ENCODE assay signal across 1 cellular context in genomic region chr16:85626191-85626951, GRCh38.
TF ChIP-seq lines count a peak whose summit lies in the region.

No MANE protein-coding gene starts in this region.

TF ChIP-seq in SK-N-SH, 30 proteins besides CTCF, POLR2A, EP300 and RAD21 (continued from another document):
- TF ChIP-seq FOSL2 (IDR thresholded peaks at IDR 0.05; ENCODE audit: borderline replicate concordance, low read depth) (no peak), USF1 (IDR thresholded peaks at IDR 0.05; ENCODE audit: borderline replicate concordance, low read depth) (peak; percentile 71; the same call in 1 of the 2 replicates)
